1 cellular context compared by ENCODE assay signal in the genomic region with DNA sequence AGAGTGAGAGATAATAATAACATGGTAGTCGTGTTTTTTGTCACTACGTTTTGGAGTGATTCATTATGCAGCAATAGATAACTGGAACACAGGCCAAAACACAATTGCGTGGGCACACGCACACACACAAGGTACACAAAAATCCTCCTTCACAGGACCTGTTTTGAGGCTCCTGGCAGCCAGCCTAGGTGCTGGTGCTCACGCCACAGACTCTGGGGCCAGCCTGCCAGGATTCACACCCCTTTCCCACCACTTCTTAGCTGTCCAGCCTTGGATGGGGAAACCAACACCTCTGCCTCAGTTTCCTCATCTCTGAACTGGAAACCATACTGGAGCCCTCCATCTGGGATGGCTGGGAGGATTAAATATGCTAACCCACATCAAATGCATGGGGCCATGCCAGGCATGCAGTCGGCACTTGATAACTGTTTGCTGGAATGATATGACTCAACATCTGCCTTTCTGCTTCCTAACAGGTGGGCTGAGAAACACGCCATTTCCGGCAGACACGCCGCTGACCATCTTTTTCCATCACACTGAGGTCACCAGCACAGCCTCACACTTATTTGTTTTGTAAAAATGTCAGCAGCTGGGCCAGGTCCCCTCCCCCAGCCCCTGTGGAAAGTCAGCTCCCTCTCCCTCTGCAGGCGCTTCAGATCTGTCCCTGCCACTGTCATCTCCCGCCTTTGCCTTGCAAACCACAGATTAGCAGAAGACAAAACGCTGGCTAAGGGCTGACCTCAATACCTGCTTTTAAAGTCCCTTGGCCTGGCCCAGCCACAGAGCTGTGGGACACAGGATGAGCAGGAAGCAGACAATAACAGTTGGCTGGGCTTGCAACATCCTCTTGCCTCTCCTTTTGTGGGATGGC.
TF ChIP-seq lines count a peak whose summit lies in the region.

No MANE protein-coding gene starts in this region.

TF ChIP-seq in K562, 482 proteins besides CTCF, POLR2A, EP300 and RAD21 (continued from another document and continues in another):
- TF ChIP-seq, protein P1, sequence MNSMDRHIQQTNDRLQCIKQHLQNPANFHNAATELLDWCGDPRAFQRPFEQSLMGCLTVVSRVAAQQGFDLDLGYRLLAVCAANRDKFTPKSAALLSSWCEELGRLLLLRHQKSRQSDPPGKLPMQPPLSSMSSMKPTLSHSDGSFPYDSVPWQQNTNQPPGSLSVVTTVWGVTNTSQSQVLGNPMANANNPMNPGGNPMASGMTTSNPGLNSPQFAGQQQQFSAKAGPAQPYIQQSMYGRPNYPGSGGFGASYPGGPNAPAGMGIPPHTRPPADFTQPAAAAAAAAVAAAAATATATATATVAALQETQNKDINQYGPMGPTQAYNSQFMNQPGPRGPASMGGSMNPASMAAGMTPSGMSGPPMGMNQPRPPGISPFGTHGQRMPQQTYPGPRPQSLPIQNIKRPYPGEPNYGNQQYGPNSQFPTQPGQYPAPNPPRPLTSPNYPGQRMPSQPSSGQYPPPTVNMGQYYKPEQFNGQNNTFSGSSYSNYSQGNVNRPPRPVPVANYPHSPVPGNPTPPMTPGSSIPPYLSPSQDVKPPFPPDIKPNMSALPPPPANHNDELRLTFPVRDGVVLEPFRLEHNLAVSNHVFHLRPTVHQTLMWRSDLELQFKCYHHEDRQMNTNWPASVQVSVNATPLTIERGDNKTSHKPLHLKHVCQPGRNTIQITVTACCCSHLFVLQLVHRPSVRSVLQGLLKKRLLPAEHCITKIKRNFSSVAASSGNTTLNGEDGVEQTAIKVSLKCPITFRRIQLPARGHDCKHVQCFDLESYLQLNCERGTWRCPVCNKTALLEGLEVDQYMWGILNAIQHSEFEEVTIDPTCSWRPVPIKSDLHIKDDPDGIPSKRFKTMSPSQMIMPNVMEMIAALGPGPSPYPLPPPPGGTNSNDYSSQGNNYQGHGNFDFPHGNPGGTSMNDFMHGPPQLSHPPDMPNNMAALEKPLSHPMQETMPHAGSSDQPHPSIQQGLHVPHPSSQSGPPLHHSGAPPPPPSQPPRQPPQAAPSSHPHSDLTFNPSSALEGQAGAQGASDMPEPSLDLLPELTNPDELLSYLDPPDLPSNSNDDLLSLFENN (IDR thresholded peaks at IDR 0.05; ENCODE audit: low read depth in 2 of 2, low read length in 2 of 2) = no peak
- no peak for TF ChIP-seq TFE3 (CRISPR knock-in tag; IDR thresholded peaks at IDR 0.05)
- TF ChIP-seq, protein P2, sequence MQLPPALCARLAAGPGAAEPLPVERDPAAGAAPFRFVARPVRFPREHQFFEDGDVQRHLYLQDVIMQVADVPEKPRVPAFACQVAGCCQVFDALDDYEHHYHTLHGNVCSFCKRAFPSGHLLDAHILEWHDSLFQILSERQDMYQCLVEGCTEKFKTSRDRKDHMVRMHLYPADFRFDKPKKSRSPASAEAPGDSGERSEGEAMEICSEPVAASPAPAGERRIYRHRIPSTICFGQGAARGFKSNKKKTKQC (CRISPR knock-in tag; IDR thresholded peaks at IDR 0.05) = peak; percentile 34; the same call in 1 of the 2 replicates
- no peak for TF ChIP-seq CBX2 (IDR thresholded peaks at IDR 0.05; ENCODE audit: insufficient read depth, low read length, poor library complexity, severe bottlenecking)
- no peak for TF ChIP-seq MAFF (IDR thresholded peaks at IDR 0.05; ENCODE audit: low read length)
- TF ChIP-seq PRDM10 (IDR thresholded peaks at IDR 0.05; ENCODE audit: partially characterized antibody) = no peak
- TF ChIP-seq DPF2 (IDR thresholded peaks at IDR 0.05) = no peak
- TF ChIP-seq TSC22D4 (tag; IDR thresholded peaks at IDR 0.05) = no peak
- peak in 1 of 2 experiments; percentile 82; a peak in 2 of 4 replicates for TF ChIP-seq FOXA3 (CRISPR knock-in tag; conservative IDR thresholded peaks at IDR 0.05 in 1 of 2, IDR thresholded peaks at IDR 0.05 in 1 of 2)
- TF ChIP-seq, protein P3, sequence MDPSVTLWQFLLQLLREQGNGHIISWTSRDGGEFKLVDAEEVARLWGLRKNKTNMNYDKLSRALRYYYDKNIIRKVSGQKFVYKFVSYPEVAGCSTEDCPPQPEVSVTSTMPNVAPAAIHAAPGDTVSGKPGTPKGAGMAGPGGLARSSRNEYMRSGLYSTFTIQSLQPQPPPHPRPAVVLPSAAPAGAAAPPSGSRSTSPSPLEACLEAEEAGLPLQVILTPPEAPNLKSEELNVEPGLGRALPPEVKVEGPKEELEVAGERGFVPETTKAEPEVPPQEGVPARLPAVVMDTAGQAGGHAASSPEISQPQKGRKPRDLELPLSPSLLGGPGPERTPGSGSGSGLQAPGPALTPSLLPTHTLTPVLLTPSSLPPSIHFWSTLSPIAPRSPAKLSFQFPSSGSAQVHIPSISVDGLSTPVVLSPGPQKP (CRISPR knock-in tag; IDR thresholded peaks at IDR 0.05) = no peak
- peak in 1 of 2 experiments; percentile 12; a peak in 1 of 3 replicates for TF ChIP-seq CBX3 (IDR thresholded peaks at IDR 0.05; ENCODE audit: borderline replicate concordance in 1 of 2, low read length in 2 of 2)
- TF ChIP-seq RCOR1 (IDR thresholded peaks at IDR 0.05; ENCODE audit: borderline replicate concordance in 1 of 2, low read depth in 2 of 2, low read length in 2 of 2) = peak in 1 of 2 experiments; percentile 62; a peak in 2 of 4 replicates
- TF ChIP-seq ZNF12 (CRISPR knock-in tag; IDR thresholded peaks at IDR 0.05) = no peak
- no peak for TF ChIP-seq MTA1 (IDR thresholded peaks at IDR 0.05; ENCODE audit: borderline replicate concordance)
- no peak for TF ChIP-seq BRCA1 (IDR thresholded peaks at IDR 0.05)
- no peak for TF ChIP-seq BRCA1 (CRISPR knock-in tag; IDR thresholded peaks at IDR 0.05)
- TF ChIP-seq KHSRP (IDR thresholded peaks at IDR 0.05) = no peak
- TF ChIP-seq KLF1 (tag; IDR thresholded peaks at IDR 0.05) = no peak
- TF ChIP-seq, protein P4, sequence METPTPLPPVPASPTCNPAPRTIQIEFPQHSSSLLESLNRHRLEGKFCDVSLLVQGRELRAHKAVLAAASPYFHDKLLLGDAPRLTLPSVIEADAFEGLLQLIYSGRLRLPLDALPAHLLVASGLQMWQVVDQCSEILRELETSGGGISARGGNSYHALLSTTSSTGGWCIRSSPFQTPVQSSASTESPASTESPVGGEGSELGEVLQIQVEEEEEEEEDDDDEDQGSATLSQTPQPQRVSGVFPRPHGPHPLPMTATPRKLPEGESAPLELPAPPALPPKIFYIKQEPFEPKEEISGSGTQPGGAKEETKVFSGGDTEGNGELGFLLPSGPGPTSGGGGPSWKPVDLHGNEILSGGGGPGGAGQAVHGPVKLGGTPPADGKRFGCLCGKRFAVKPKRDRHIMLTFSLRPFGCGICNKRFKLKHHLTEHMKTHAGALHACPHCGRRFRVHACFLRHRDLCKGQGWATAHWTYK (CRISPR knock-in tag; IDR thresholded peaks at IDR 0.05) = no peak
- TF ChIP-seq MTA2 (IDR thresholded peaks at IDR 0.05; ENCODE audit: low read depth) = no peak
- no peak for TF ChIP-seq ARID3B (CRISPR knock-in tag; IDR thresholded peaks at IDR 0.05; ENCODE audit: borderline replicate concordance)
- no peak for TF ChIP-seq MLX (CRISPR knock-in tag; conservative IDR thresholded peaks at IDR 0.05)
- peak; percentile 30 to 45; a peak in 2 of 4 replicates for TF ChIP-seq TRIM24 (IDR thresholded peaks at IDR 0.05)
- TF ChIP-seq ARHGAP35 (IDR thresholded peaks at IDR 0.05; ENCODE audit: partially characterized antibody) = no peak
- TF ChIP-seq, protein P5, sequence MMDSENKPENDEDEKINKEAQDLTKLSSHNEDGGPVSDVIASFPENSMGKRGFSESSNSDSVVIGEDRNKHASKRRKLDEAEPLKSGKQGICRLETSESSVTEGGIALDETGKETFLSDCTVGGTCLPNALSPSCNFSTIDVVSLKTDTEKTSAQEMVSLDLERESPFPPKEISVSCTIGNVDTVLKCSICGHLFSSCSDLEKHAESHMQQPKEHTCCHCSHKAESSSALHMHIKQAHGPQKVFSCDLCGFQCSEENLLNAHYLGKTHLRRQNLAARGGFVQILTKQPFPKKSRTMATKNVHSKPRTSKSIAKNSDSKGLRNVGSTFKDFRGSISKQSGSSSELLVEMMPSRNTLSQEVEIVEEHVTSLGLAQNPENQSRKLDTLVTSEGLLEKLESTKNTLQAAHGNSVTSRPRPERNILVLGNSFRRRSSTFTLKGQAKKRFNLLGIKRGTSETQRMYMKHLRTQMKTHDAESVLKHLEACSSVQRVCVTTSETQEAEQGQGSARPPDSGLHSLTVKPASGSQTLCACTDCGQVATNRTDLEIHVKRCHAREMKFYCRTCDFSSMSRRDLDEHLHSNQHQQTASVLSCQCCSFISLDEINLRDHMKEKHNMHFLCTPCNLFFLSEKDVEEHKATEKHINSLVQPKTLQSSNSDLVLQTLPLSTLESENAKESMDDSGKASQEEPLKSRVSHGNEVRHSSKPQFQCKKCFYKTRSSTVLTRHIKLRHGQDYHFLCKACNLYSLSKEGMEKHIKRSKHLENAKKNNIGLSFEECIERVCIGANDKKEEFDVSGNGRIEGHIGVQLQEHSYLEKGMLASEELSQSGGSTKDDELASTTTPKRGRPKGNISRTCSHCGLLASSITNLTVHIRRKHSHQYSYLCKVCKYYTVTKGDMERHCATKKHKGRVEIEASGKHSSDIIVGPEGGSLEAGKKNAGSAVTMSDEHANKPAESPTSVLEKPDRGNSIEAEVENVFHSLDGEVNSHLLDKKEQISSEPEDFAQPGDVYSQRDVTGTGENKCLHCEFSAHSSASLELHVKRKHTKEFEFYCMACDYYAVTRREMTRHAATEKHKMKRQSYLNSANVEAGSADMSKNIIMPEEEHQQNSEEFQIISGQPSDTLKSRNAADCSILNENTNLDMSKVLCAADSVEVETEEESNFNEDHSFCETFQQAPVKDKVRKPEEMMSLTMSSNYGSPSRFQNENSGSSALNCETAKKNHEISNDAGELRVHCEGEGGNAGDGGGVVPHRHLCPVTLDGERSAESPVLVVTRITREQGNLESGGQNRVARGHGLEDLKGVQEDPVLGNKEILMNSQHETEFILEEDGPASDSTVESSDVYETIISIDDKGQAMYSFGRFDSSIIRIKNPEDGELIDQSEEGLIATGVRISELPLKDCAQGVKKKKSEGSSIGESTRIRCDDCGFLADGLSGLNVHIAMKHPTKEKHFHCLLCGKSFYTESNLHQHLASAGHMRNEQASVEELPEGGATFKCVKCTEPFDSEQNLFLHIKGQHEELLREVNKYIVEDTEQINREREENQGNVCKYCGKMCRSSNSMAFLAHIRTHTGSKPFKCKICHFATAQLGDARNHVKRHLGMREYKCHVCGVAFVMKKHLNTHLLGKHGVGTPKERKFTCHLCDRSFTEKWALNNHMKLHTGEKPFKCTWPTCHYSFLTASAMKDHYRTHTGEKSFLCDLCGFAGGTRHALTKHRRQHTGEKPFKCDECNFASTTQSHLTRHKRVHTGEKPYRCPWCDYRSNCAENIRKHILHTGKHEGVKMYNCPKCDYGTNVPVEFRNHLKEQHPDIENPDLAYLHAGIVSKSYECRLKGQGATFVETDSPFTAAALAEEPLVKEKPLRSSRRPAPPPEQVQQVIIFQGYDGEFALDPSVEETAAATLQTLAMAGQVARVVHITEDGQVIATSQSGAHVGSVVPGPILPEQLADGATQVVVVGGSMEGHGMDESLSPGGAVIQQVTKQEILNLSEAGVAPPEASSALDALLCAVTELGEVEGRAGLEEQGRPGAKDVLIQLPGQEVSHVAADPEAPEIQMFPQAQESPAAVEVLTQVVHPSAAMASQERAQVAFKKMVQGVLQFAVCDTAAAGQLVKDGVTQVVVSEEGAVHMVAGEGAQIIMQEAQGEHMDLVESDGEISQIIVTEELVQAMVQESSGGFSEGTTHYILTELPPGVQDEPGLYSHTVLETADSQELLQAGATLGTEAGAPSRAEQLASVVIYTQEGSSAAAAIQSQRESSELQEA (IDR thresholded peaks at IDR 0.05; ENCODE audit: low read depth) = no peak
- no peak for TF ChIP-seq MAFK (IDR thresholded peaks at IDR 0.05; ENCODE audit: low read length)
- peak; percentile 83 for TF ChIP-seq CREM (IDR thresholded peaks at IDR 0.05; ENCODE audit: low read depth)
